8 cellular contexts compared by ENCODE assay signal in the genomic region with DNA sequence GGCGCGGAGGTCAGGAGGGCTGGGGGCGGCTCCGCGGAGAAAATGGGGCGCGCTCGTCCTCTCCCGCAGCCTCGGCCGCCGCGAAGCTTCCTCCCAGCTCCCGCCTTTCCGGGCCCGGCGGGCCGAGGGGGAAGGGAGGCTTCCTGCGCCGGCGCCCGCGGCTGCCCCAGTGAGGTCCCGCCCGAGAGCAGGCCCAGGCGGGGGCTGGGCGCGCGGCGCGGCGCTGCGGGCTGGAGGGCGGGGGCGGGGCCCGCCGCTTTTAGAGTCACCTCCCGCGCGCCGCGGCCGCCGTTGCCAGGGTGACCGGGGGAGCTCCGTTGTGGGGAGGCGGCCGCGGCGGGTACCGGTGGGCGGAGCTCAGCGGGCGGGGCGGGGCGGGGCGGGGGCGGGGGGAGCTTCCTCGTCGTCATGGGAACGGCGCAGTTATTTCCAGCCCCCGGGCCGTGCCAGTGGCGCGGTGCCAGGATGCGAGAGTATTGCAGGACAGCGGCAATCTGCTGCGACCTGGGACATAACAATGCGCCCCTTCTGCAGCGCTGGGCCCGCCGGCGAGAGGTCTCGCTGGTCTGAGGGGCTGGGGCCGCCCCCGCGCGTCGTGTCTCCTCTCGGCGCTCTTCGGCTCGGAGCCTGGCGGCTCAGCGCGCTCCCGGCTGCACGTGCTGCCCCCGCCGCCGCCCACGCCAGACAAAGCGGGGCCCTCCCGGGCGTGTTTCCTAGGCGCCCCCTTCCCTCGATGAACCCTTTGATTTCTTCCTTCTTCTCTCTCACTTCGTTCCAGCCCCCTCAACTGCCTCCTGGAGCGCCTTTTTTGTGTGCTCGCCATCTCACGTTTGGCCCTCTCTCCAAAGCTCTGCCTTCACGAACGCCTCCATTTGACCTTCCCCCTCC. TPM values are rescaled to one million over a fixed set of nuclear protein-coding genes. Genes with fewer than 3 reads are reported as not detected.
DNase-seq lines count a peak whose midpoint lies in the region; ATAC-seq and TF ChIP-seq lines count a peak whose summit lies in the region.

No MANE protein-coding gene starts in this region.

- peak overlapping the region; percentile 85 for H4K5ac ChIP-seq in IMR-90 (ENCODE audit: low read depth, low read length)

- H3K9me2 ChIP-seq in OCI-LY7 (ENCODE audit: insufficient read depth, low read length): no peaks in the 10 kb centered on the region

- H3K9ac ChIP-seq in IMR-90 (ENCODE audit: low read depth, low read length) (peak overlapping the region; percentile 92), mucosa of rectum (ENCODE audit: low read depth in 1 of 2, low read length in 2 of 2) (peak overlapping the region; percentile 69 to 94)

- no peaks in the 10 kb centered on the region for H4K20me1 ChIP-seq in IMR-90 (ENCODE audit: insufficient read depth, low read length)
- no peaks in the 10 kb centered on the region; the same call in 1 of the 2 replicates for H4K20me1 ChIP-seq in OCI-LY7 (ENCODE audit: insufficient read depth, low read length)

- CTCF ChIA-PET in Calu3 (lab: Charles Lee): interaction anchor here (0.6 to 2.7 kb wide), 10 partner anchors 8 to 605 kb away, joined by 3 to 13 read pairs (median 6); no protein-coding TSS in a partner anchor
- CTCF ChIA-PET in IMR-90 (lab: Yijun Ruan, JAX): interaction anchor here (0.6 to 1.1 kb wide), 3 partner anchors 37 to 67 kb away, joined by 3 read pairs; no protein-coding TSS in a partner anchor
- CTCF ChIA-PET in OCI-LY7 (lab: Charles Lee; ENCODE audit: unreplicated experiment): interaction anchor here (0.6 to 2.2 kb wide), 5 partner anchors 14 to 72 kb away, joined by 3 to 7 read pairs (median 3); no protein-coding TSS in a partner anchor

- ATAC-seq in GM21515 (IDR thresholded peaks at IDR 0.05; ENCODE audit: unreplicated experiment): peak; percentile 79
- ATAC-seq in IMR-90 (ENCODE audit: low read depth): peak; percentile 93

- peak overlapping the region; percentile 81 for H3K27ac Mint-ChIP-seq in Calu3 (ENCODE audit: unreplicated experiment)

- no peaks in the 10 kb centered on the region for H3K9me3 Mint-ChIP-seq in Calu3 (ENCODE audit: low read depth, unreplicated experiment)

- peak overlapping the region; percentile 75 for H3K4me3 Mint-ChIP-seq in Calu3 (ENCODE audit: low read depth, unreplicated experiment)

- no peaks in the 10 kb centered on the region for H3K79me2 ChIP-seq in OCI-LY7 (ENCODE audit: insufficient read depth, low read depth, low read length)

- peaks cover 28% of the 10 kb centered on the region for H3K9me1 ChIP-seq in IMR-90 (ENCODE audit: insufficient read depth, low read length)

- H3K9me3 ChIP-seq in IMR-90 (ENCODE audit: control insufficient read depth, insufficient read depth, low read length) (no peaks in the 10 kb centered on the region), OCI-LY7 (ENCODE audit: low read length) (no peaks in the 10 kb centered on the region), mucosa of rectum (ENCODE audit: control insufficient read depth in 2 of 2, low read length in 2 of 2) (no peaks in the 10 kb centered on the region)

- BruUV-seq in Calu3 (replicated peaks; lab: Mats Ljungman, UMichigan) (no TSS peak), IMR-90 (replicated peaks; lab: Mats Ljungman, UMichigan) (no TSS peak), OCI-LY7 (replicated peaks; lab: Mats Ljungman, UMichigan) (no TSS peak)

- H3K27ac ChIP-seq in IMR-90 (ENCODE audit: insufficient read depth, low read length): peak overlapping the region; percentile 86
- H3K27ac ChIP-seq in OCI-LY7 (ENCODE audit: low read depth, low read length, poor library complexity, severe bottlenecking): no peak overlapping the region
- H3K27ac ChIP-seq in mucosa of rectum (ENCODE audit: low read depth in 2 of 2, low read length in 2 of 2): peak overlapping the region; percentile 80 to 86

- no peak for TF ChIP-seq CTCF in Calu3 (IDR thresholded peaks at IDR 0.05; ENCODE audit: unreplicated experiment)
- TF ChIP-seq CTCF in IMR-90 (conservative IDR thresholded peaks at IDR 0.05; ENCODE audit: low read depth, low read length): no peak
- no peak for TF ChIP-seq CTCF in OCI-LY7 (conservative IDR thresholded peaks at IDR 0.05; ENCODE audit: low read length)
- no peak for TF ChIP-seq CTCF in epithelial cell of proximal tubule (conservative IDR thresholded peaks at IDR 0.05; ENCODE audit: low read depth, low read length)

- H4K91ac ChIP-seq in IMR-90 (ENCODE audit: insufficient read depth, low read depth, low read length): peak overlapping the region; percentile 80

- no peak for TF ChIP-seq RAD21 in IMR-90 (IDR thresholded peaks at IDR 0.05; ENCODE audit: low read length)

- H3K4me1 ChIP-seq in IMR-90 (ENCODE audit: control insufficient read depth, insufficient read depth, low read length) (peaks cover 30% of the 10 kb centered on the region), OCI-LY7 (ENCODE audit: insufficient read depth, low read length, poor library complexity, severe bottlenecking) (peaks cover 17% of the 10 kb centered on the region), mucosa of rectum (ENCODE audit: control insufficient read depth in 2 of 2, insufficient read depth in 2 of 2, low read length in 2 of 2) (peaks cover 15 to 19% of the 10 kb centered on the region in 2 donors)

- peaks cover 24% of the 10 kb centered on the region for H3K27me3 Mint-ChIP-seq in Calu3 (ENCODE audit: unreplicated experiment)

- H2AK9ac ChIP-seq in IMR-90 (replicated peaks; ENCODE audit: low read depth, low read length, poor library complexity): peak overlapping the region; percentile 98

- peak overlapping the region; percentile 82 for H3K18ac ChIP-seq in IMR-90 (ENCODE audit: low read depth, low read length)

- TF ChIP-seq POLR2A in IMR-90 (IDR thresholded peaks at IDR 0.05; ENCODE audit: low read depth, low read length): peak; percentile 53

- H2AFZ ChIP-seq in IMR-90 (replicated peaks; ENCODE audit: low read length, poor library complexity): peak overlapping the region; percentile 90
- H2AFZ ChIP-seq in OCI-LY7 (ENCODE audit: low read length): peak overlapping the region; percentile 87

- H3K27me3 ChIP-seq in IMR-90 (ENCODE audit: control insufficient read depth, insufficient read depth, low read length): no peaks in the 10 kb centered on the region
- H3K27me3 ChIP-seq in mucosa of rectum (ENCODE audit: control insufficient read depth in 2 of 2, insufficient read depth in 2 of 2, low read length in 2 of 2): no peaks in the 10 kb centered on the region

- dilution Hi-C loops in IMR-90 (cut with HindIII; ENCODE audit: low sequenced_read_pairs, unreplicated experiment): no loop called here

- H3K4me2 ChIP-seq in IMR-90 (ENCODE audit: low read depth, low read length) (peak overlapping the region; percentile 98), OCI-LY7 (ENCODE audit: low read length) (peak overlapping the region; percentile 98)

- peaks cover 21 to 50% of the 10 kb centered on the region in 2 experiments for H3K79me1 ChIP-seq in IMR-90 (ENCODE audit: low read depth in 1 of 2, low read length in 2 of 2)

- peak overlapping the region; percentile 50 for H2BK5ac ChIP-seq in IMR-90 (ENCODE audit: low read depth, low read length, poor library complexity, severe bottlenecking)

- peak overlapping the region; percentile 40; the same call in 2 of the 3 replicates for H2BK15ac ChIP-seq in IMR-90 (ENCODE audit: low read depth, low read length)

- WGBS in IMR-90 (ENCODE audit: extremely low coverage in 2 of 2, insufficient read length in 1 of 2), 2 experiments: 9% methylated on average over 48 of the region's 104 CpGs; no CpG with 5 or more reads in 1 of the 2 experiments

- H3K56ac ChIP-seq in IMR-90 (ENCODE audit: extremely low read depth, insufficient read depth, low read length): peak overlapping the region; percentile 87; the same call in 1 of the 2 replicates

- H3K4me1 Mint-ChIP-seq in Calu3 (ENCODE audit: low read depth, unreplicated experiment): peaks cover 43% of the 10 kb centered on the region

- peak overlapping the region; percentile 96 for H3K14ac ChIP-seq in IMR-90 (replicated peaks; ENCODE audit: low read depth, low read length)

- H4K8ac ChIP-seq in IMR-90 (ENCODE audit: low read depth in 2 of 2, low read length in 2 of 2): peak overlapping the region; percentile 42 to 85

- H2BK120ac ChIP-seq in IMR-90 (ENCODE audit: low read depth, low read length): peak overlapping the region; percentile 90

- DNase-seq in Calu3 (peak; percentile 96), IMR-90 (peak; percentile 83), OCI-LY7 (ENCODE audit: low spot score) (peak; percentile 87), activated T-cell treated with anti-CD3 and anti-CD28 coated beads for 48 hours (ENCODE audit: low read depth) (peak; percentile 89), epithelial cell of proximal tubule (ENCODE audit: low read depth) (no peak)
- DNase-seq in stimulated activated CD8-positive, alpha-beta memory T cell treated with anti-CD3 and anti-CD28 coated beads, Interleukin-4, amount 100 ng/mL, for 4 hours (ENCODE audit: low read depth in 2 of 2, low spot score in 1 of 2): peak; percentile 84 to 91

- H2BK20ac ChIP-seq in IMR-90 (ENCODE audit: low read depth, low read length): peak overlapping the region; percentile 10; the same call in 1 of the 2 replicates

- POLR2A ChIA-PET in IMR-90 (lab: Charles Lee; ENCODE audit: unreplicated experiment) (interaction anchor here (0.7 to 1.8 kb wide), 4 partner anchors 11 to 26 kb away, joined by 3 to 14 read pairs (median 4); no protein-coding TSS in a partner anchor), OCI-LY7 (lab: Charles Lee) (interaction anchor here (0.6 to 2.1 kb wide), 10 partner anchors 9 to 278 kb away, joined by 3 to 8 read pairs (median 3); no protein-coding TSS in a partner anchor)

- intact Hi-C loops in Calu3 (cut with micrococcal nuclease; ENCODE audit: unreplicated experiment) (loop anchor here (2.0 kb wide), 1 partner anchor 15 kb away; no protein-coding TSS in a partner anchor), IMR-90 (cut with micrococcal nuclease) (loop anchor here (2.0 kb wide), 1 partner anchor 77 kb away; no protein-coding TSS in a partner anchor), OCI-LY7 (cut with micrococcal nuclease; ENCODE audit: unreplicated experiment) (loop anchor here (1.0 kb wide), 1 partner anchor 15 kb away; no protein-coding TSS in a partner anchor)

- peak overlapping the region; percentile 96 for H3K23ac ChIP-seq in IMR-90 (ENCODE audit: low read depth, low read length)

- H2AK5ac ChIP-seq in IMR-90 (ENCODE audit: low read depth, low read length): peak overlapping the region; percentile 90

- H3K4ac ChIP-seq in IMR-90 (ENCODE audit: low read depth, low read length): peak overlapping the region; percentile 97

- H3K4me3 ChIP-seq in IMR-90 (ENCODE audit: insufficient read depth, low read depth, low read length): peak overlapping the region; percentile 84
- peak overlapping the region; percentile 76 for H3K4me3 ChIP-seq in OCI-LY7 (ENCODE audit: low read depth, low read length, poor library complexity, severe bottlenecking)
- H3K4me3 ChIP-seq in epithelial cell of proximal tubule (ENCODE audit: low read depth, low read length): peak overlapping the region; percentile 91
- peak overlapping the region; percentile 76 for H3K4me3 ChIP-seq in mucosa of rectum (ENCODE audit: low read length in 2 of 2)

- no peaks in the 10 kb centered on the region for H3K36me3 ChIP-seq in IMR-90 (ENCODE audit: control insufficient read depth, insufficient read depth, low read length)
- no peaks in the 10 kb centered on the region for H3K36me3 ChIP-seq in OCI-LY7 (ENCODE audit: insufficient read depth, low read length)
- H3K36me3 ChIP-seq in mucosa of rectum (ENCODE audit: control insufficient read depth in 2 of 2, insufficient read depth in 2 of 2, low read length in 2 of 2): no peaks in the 10 kb centered on the region

- peaks cover 21% of the 10 kb centered on the region for H3K36me3 Mint-ChIP-seq in Calu3 (ENCODE audit: insufficient read depth, unreplicated experiment)

- in situ Hi-C loops in IMR-90 (cut with MboI; ENCODE audit: low sequenced_read_pairs): no loop called here

RNA-seq across cellular contexts. Expression of a gene that starts 16.9 kb away (rescaled TPM):
- total RNA-seq in Calu3 (2022) (11.4 and 12.2 TPM in 2 replicates), IMR-90 (2012; rRNA removed) (15.8 and 29.4 TPM in 2 replicates), OCI-LY7 (2022) (7.2 and 8.2 TPM in 2 replicates), epithelial cell of proximal tubule (20.5 and 43.0 TPM in 2 replicates)
- polyA plus RNA-seq in IMR-90 (2012; rRNA removed): 27.1 and 28.9 TPM in 2 replicates
- 22.5 and 29.5 TPM in 2 replicates for polyA plus RNA-seq in IMR-90 (2012; cell fraction: cytosol; rRNA removed)
- polyA plus RNA-seq in IMR-90 (2012; cell fraction: nucleus; rRNA removed; ENCODE audit: low replicate concordance): 32.6 and 44.5 TPM in 2 replicates
- total RNA-seq in OCI-LY7 (2014; rRNA removed; shearing (Covaris generic)): 14.3 and 18.3 TPM in 2 replicates
